10 cellular contexts compared by ENCODE assay signal in the genomic region with DNA sequence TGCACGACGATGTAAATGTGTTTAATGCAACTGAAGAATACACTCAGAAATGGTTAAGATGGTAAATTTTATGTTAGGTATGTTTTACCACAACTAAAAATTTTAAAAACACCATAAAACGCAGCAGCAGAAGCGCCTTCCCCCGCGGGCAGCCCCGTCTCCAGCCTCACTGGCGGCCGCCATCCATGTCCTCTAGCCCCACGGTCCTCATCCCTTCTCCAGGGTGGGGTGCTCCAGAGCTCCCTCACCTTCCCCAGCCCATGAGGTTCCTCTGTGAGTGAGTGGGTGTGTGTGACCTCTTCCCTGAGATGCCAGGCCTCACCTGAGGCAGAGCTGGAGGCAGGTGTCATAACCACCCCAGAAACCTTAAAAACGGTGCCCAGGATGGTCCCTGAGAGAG. TPM values are rescaled to one million over a fixed set of nuclear protein-coding genes. Genes with fewer than 3 reads are reported as not detected.
"Had no signal": no experiment of that assay in that cellular context is flagged by ENCODE, and none has a peak within 500 bp of the region (broad histone marks: within the 10 kb centered on the region; RNA-seq: fewer than 3 reads in every experiment).

No MANE protein-coding gene starts in this region.

- H3K4me2 ChIP-seq: KMS-11 had no signal

- FAIRE-seq: H54, HTR-8/SVneo had no signal

- H3K27ac ChIP-seq: GM23248, KMS-11 had no signal

- H3K9me3 Mint-ChIP-seq: H9 had no signal

- DNase-seq: GM23248, GOT3, H9, HCEC 1CT, IMR-90, KBM-7 had no signal

- H3K27ac Mint-ChIP-seq: H9 had no signal

- H3K9ac ChIP-seq: GM23248, KMS-11 had no signal

- H2AFZ ChIP-seq: GM23248 had no signal

- H3K4me3 Mint-ChIP-seq: H9 had no signal

- H3K4me3 ChIP-seq: GM23248 had no signal

RNA-seq across cellular contexts. Expression of gene INHBB, which starts 17.0 kb away (rescaled TPM):
- total RNA-seq: HT-29 had no signal
